Comparison of ENCODE assay signal across 15 cellular contexts in the genomic region with DNA sequence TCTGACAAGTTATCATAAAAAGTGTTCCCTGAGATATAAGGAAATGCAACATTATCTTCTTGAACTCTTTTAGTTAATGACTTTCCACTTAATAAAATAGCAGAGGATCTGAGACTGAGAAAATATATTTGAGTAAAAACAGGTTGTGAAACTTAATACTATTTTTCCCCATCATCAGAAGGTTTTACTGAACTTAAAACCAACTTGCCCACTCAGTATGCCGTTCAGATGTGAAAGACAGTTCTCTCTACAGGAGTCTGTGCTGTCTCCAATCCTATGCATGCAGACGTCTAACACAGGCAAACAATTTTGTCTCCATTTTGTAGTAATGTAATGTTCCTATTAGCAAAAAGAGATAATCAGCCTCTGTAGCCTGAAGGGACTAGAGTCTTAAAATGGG. TPM values are rescaled to one million over a fixed set of nuclear protein-coding genes. Genes with fewer than 3 reads are reported as not detected.
DNase-seq lines count a peak whose midpoint lies in the region; ATAC-seq and TF ChIP-seq lines count a peak whose summit lies in the region.
"Had no signal": no experiment of that assay in that cellular context is flagged by ENCODE, and none has a peak within 500 bp of the region (broad histone marks: within the 10 kb centered on the region; RNA-seq: fewer than 3 reads in every experiment).

No MANE protein-coding gene starts in this region.

- no peaks in the 10 kb centered on the region; the same call in 1 of the 2 replicates for H3K27me3 Mint-ChIP-seq in WTC11 (ENCODE audit: low read depth)
- H3K27me3 Mint-ChIP-seq: type B pancreatic cell had no signal

- POLR2A ChIA-PET in WTC11 (lab: Charles Lee), result no interaction called here

- no peak overlapping the region for H3K27ac Mint-ChIP-seq in WTC11
- H3K27ac Mint-ChIP-seq: type B pancreatic cell had no signal

- peak; percentile 79 for ATAC-seq in GM18498 (IDR thresholded peaks at IDR 0.05; ENCODE audit: unreplicated experiment)
- ATAC-seq in GM19372 (IDR thresholded peaks at IDR 0.05; ENCODE audit: low read depth, unreplicated experiment), result peak; percentile 94
- peak; percentile 63 for ATAC-seq in HG02571 (IDR thresholded peaks at IDR 0.05; ENCODE audit: unreplicated experiment)
- peak; percentile 75 for ATAC-seq in HG03354 (IDR thresholded peaks at IDR 0.05; ENCODE audit: poor library complexity, severe bottlenecking, unreplicated experiment)
- no peak for ATAC-seq in WTC11
- ATAC-seq: left ventricle myocardium superior had no signal

- H3K4me3 Mint-ChIP-seq in WTC11, result no peak overlapping the region
- H3K4me3 Mint-ChIP-seq: central memory CD8-positive, alpha-beta T cell; type B pancreatic cell had no signal

- no peak for TF ChIP-seq CTCF in WTC11 (IDR thresholded peaks at IDR 0.05)

- CTCF ChIA-PET in WTC11 (lab: Charles Lee), result no interaction called here

- H3K4me1 Mint-ChIP-seq in WTC11, result no peaks in the 10 kb centered on the region
- H3K4me1 Mint-ChIP-seq: central memory CD8-positive, alpha-beta T cell had no signal

- peaks cover 9% of the 10 kb centered on the region; the same call in 1 of the 2 replicates for H3K9me3 Mint-ChIP-seq in WTC11
- H3K9me3 Mint-ChIP-seq: central memory CD8-positive, alpha-beta T cell; type B pancreatic cell had no signal

- DNase-seq in superior temporal gyrus (ENCODE audit: extremely low spot score) (no peak), WTC11 (ENCODE audit: low spot score) (no peak), NCI-H146 treated with DMSO at 0.1 percent for 48 hours (lab: John Stamatoyannopoulos, UW; ENCODE audit: unreplicated experiment) (no peak)
- DNase-seq in activated CD4-positive, alpha-beta T cell treated with anti-CD3 and anti-CD28 coated beads for 48 hours, result no peak
- DNase-seq: left ventricle myocardium superior; NCI-H82; ovary; stimulated activated CD4-positive, alpha-beta T cell treated with anti-CD3 and anti-CD28 coated beads, Interleukin-4, amount 100 ng/mL, for 24 hours; T-helper 9 cell had no signal

- H3K36me3 Mint-ChIP-seq in WTC11, result no peaks in the 10 kb centered on the region
- H3K36me3 Mint-ChIP-seq: type B pancreatic cell had no signal

TF ChIP-seq in WTC11, 78 proteins besides CTCF, POLR2A, EP300 and RAD21:
- TF ChIP-seq JAZF1 (CRISPR knock-in tag; IDR thresholded peaks at IDR 0.05), result no peak
- no peak for TF ChIP-seq MAX (CRISPR knock-in tag; IDR thresholded peaks at IDR 0.05)
- TF ChIP-seq ARID4B (CRISPR knock-in tag; IDR thresholded peaks at IDR 0.05; ENCODE audit: borderline replicate concordance), result no peak
- no peak for TF ChIP-seq ESRRA (CRISPR knock-in tag; IDR thresholded peaks at IDR 0.05; ENCODE audit: borderline replicate concordance)
- TF ChIP-seq NFATC4 (CRISPR knock-in tag; IDR thresholded peaks at IDR 0.05), result no peak
- no peak for TF ChIP-seq ZBTB21 (CRISPR knock-in tag; IDR thresholded peaks at IDR 0.05; ENCODE audit: borderline replicate concordance)
- no peak for TF ChIP-seq ZMAT4 (CRISPR knock-in tag; IDR thresholded peaks at IDR 0.05)
- no peak for TF ChIP-seq PREB (CRISPR knock-in tag; IDR thresholded peaks at IDR 0.05; ENCODE audit: borderline replicate concordance)
- no peak for TF ChIP-seq ZNF263 (CRISPR knock-in tag; IDR thresholded peaks at IDR 0.05; ENCODE audit: low read depth)
- TF ChIP-seq FOXK1 (CRISPR knock-in tag; IDR thresholded peaks at IDR 0.05), result no peak
- no peak for TF ChIP-seq ZNF317 (CRISPR knock-in tag; IDR thresholded peaks at IDR 0.05; ENCODE audit: borderline replicate concordance, low read depth)
- TF ChIP-seq, protein P1, sequence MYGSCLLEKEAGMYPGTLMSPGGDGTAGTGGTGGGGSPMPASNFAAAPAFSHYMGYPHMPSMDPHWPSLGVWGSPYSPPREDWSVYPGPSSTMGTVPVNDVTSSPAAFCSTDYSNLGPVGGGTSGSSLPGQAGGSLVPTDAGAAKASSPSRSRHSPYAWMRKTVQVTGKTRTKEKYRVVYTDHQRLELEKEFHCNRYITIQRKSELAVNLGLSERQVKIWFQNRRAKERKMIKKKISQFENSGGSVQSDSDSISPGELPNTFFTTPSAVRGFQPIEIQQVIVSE (CRISPR knock-in tag; IDR thresholded peaks at IDR 0.05; ENCODE audit: borderline replicate concordance), result no peak
- TF ChIP-seq TEAD1 (CRISPR knock-in tag; IDR thresholded peaks at IDR 0.05), result no peak
- no peak for TF ChIP-seq NR1H2 (CRISPR knock-in tag; IDR thresholded peaks at IDR 0.05)
- no peak for TF ChIP-seq TCF7 (CRISPR knock-in tag; IDR thresholded peaks at IDR 0.05; ENCODE audit: low read depth)
- no peak for TF ChIP-seq E2F4 (CRISPR knock-in tag; IDR thresholded peaks at IDR 0.05; ENCODE audit: borderline replicate concordance, low read depth)
- no peak for TF ChIP-seq ZNF232 (CRISPR knock-in tag; IDR thresholded peaks at IDR 0.05)
- TF ChIP-seq USF2 (CRISPR knock-in tag; IDR thresholded peaks at IDR 0.05), result no peak
- TF ChIP-seq ERG (CRISPR knock-in tag; IDR thresholded peaks at IDR 0.05), result no peak

RNA-seq across cellular contexts. Expression of gene CYP2C18, which starts 38.2 kb away (rescaled TPM):
- total RNA-seq in WTC11 (2021), result 0.07 to 0.28 TPM (median 0.14 TPM) in 3 replicates
- total RNA-seq: left ventricle myocardium superior had no signal
